In genomic region chr9:84932915-84933527, GRCh38 we compare ENCODE assay signal across 1 cellular context.
TF ChIP-seq lines count a peak whose summit lies in the region.

No MANE protein-coding gene starts in this region.

TF ChIP-seq in A549, 52 proteins besides CTCF, POLR2A, EP300 and RAD21 (continued from another document):
- no peak for TF ChIP-seq KDM5A (IDR thresholded peaks at IDR 0.05)
- no peak for TF ChIP-seq CBX2 (IDR thresholded peaks at IDR 0.05; ENCODE audit: borderline replicate concordance, low read depth)
